In genomic region chr2:74849228-74849892, GRCh38 we compare ENCODE assay signal across 1 cellular context.
TF ChIP-seq lines count a peak whose summit lies in the region.

No MANE protein-coding gene starts in this region.

TF ChIP-seq in SK-N-SH treated with all-trans-retinoic acid at 6 μM for 48 hours, 23 proteins besides CTCF, POLR2A, EP300 and RAD21 (continued from another document):
- no peak for TF ChIP-seq PATZ1 (CRISPR knock-in tag; IDR thresholded peaks at IDR 0.05; ENCODE audit: borderline replicate concordance)
